Comparison of ENCODE assay signal across 19 cellular contexts in the genomic region with DNA sequence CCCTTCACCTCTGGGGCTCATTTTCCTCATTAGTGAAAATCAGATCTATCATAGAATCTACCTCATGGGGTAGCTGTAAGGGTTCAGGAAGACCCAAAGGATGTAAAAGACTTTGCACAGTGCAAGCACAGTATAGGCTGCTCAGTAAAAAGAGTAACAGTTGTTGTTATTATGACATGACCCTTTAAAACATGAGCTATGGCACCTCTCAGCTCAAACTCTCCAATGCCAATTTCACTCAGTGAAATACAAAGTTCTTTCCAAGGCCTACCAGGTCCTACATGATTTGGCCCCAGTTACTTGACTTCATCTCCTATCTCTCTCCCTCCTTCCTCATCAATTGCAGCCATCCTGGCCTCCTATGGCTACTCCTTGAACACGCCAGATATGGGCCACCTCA. TPM values are rescaled to one million over a fixed set of nuclear protein-coding genes. Genes with fewer than 3 reads are reported as not detected.
"Had no signal": no experiment of that assay in that cellular context is flagged by ENCODE, and none has a peak within 500 bp of the region (broad histone marks: within the 10 kb centered on the region; RNA-seq: fewer than 3 reads in every experiment).

No MANE protein-coding gene starts in this region.

- H3K9me3 ChIP-seq: esophagus muscularis mucosa, psoas muscle, sigmoid colon, upper lobe of left lung had no signal

- H3K4me3 Mint-ChIP-seq: nephron; stimulated activated naive CD8-positive, alpha-beta T cell treated with anti-CD3 and anti-CD28 coated beads, Interleukin-15, Interleukin-2, amounts not matched to agents 100 ng/mL and 50 ng/mL, for 24 hours had no signal

- H3K27ac ChIP-seq: dorsolateral prefrontal cortex, esophagus muscularis mucosa, foreskin keratinocyte, psoas muscle, sigmoid colon had no signal

- H3K9me3 Mint-ChIP-seq: nephron; stimulated activated naive CD8-positive, alpha-beta T cell treated with anti-CD3 and anti-CD28 coated beads, Interleukin-15, Interleukin-2, amounts not matched to agents 100 ng/mL and 50 ng/mL, for 24 hours had no signal

- ATAC-seq: foreskin keratinocyte, left colon, psoas muscle, SK-N-SH treated with all-trans-retinoic acid at 6 μM for 48 hours had no signal

- H3K27me3 Mint-ChIP-seq: stimulated activated naive CD8-positive, alpha-beta T cell treated with anti-CD3 and anti-CD28 coated beads, Interleukin-15, Interleukin-2, amounts not matched to agents 100 ng/mL and 50 ng/mL, for 24 hours had no signal

- H3K27me3 ChIP-seq: dorsolateral prefrontal cortex, esophagus muscularis mucosa, foreskin keratinocyte, sigmoid colon, upper lobe of left lung had no signal

- H3K4me3 ChIP-seq: dorsolateral prefrontal cortex, esophagus muscularis mucosa, psoas muscle, sigmoid colon, upper lobe of left lung had no signal

- DNase-seq: activated naive CD4-positive, alpha-beta T cell; dorsolateral prefrontal cortex; foreskin keratinocyte; left colon; psoas muscle; SHP77; sigmoid colon; stimulated activated CD4-positive, alpha-beta T cell treated with anti-CD3 and anti-CD28 coated beads, Interleukin-2, amount 100 ng/mL, for 48 hours; T-helper 2 cell; upper lobe of left lung had no signal

- H3K27ac Mint-ChIP-seq: nephron had no signal

RNA-seq across cellular contexts. Expression of gene KCNN4, which starts 30.9 kb away (rescaled TPM):
- total RNA-seq: lung microvascular endothelial cell had no signal

RNA-seq across cellular contexts. Expression of gene IRGC, which starts 34.0 kb away (rescaled TPM):
- total RNA-seq: cerebellum, dorsolateral prefrontal cortex, esophagus muscularis mucosa, foreskin keratinocyte, left colon, lung microvascular endothelial cell, mucosa of gallbladder, omental fat pad, psoas muscle, sigmoid colon, temporal lobe, upper lobe of left lung had no signal
